8 cellular contexts compared by ENCODE assay signal in the genomic region with DNA sequence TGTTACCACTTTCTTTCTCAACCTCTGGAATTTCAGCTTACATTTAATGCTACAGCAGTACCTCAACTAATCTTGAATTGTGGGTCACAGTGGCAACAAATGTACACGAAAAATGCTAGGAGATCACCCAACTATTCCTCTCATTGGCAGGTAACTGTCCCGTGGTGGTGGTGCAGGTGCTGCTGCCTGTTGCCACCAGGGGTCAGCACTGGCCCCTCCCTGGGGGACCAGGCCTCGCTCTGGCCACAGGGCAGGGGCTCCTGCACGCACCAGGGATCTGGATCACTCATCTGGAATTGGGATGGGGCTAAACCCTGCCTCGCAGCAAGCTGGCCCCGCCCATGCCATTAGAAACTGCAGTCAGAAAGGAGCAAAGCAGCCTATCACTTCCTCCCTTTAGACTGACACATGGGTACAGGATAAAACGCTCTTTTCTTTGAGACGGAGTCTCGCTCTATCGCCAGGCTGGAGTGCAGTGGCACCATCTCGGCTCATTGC. TPM values are rescaled to one million over a fixed set of nuclear protein-coding genes. Genes with fewer than 3 reads are reported as not detected.
DNase-seq lines count a peak whose midpoint lies in the region; ATAC-seq, FAIRE-seq and TF ChIP-seq lines count a peak whose summit lies in the region.

No MANE protein-coding gene starts in this region.

- no TSS peak for BruUV-seq in OCI-LY7 (replicated peaks; lab: Mats Ljungman, UMichigan)

- H4K20me1 ChIP-seq in OCI-LY7 (ENCODE audit: insufficient read depth, low read length) = no peaks in the 10 kb centered on the region

- H3K4me2 ChIP-seq in OCI-LY7 (ENCODE audit: low read length) = no peak overlapping the region

- ATAC-seq in HG03097 (IDR thresholded peaks at IDR 0.05; ENCODE audit: low FRiP score, unreplicated experiment) (no peak), HG03565 (IDR thresholded peaks at IDR 0.05; ENCODE audit: unreplicated experiment) (no peak)

- H3K9me3 ChIP-seq in OCI-LY7 (ENCODE audit: low read length) = no peaks in the 10 kb centered on the region

- H3K4me1 ChIP-seq in OCI-LY7 (ENCODE audit: insufficient read depth, low read length, poor library complexity, severe bottlenecking) = peaks cover 27% of the 10 kb centered on the region

- no peaks in the 10 kb centered on the region for H3K9me2 ChIP-seq in OCI-LY7 (ENCODE audit: insufficient read depth, low read length)

- peaks cover 18% of the 10 kb centered on the region; the same call in 1 of the 2 replicates for H3K36me3 ChIP-seq in OCI-LY7 (ENCODE audit: insufficient read depth, low read length)

- TF ChIP-seq POLR2A in GM12891 (IDR thresholded peaks at IDR 0.05; ENCODE audit: low read depth, low read length) = no peak

- CTCF ChIA-PET in AG04449 (lab: Yijun Ruan, JAX) (interaction anchor here (0.6 to 5.3 kb wide), 34 partner anchors 8 to 470 kb away, joined by 3 to 60 read pairs (median 4); partner anchors contain the start of genes ATP5MGL and CYB5R3), OCI-LY7 (lab: Charles Lee; ENCODE audit: unreplicated experiment) (interaction anchor here (1.7 kb wide), 1 partner anchor 198 kb away, joined by 6 read pairs; no protein-coding TSS in a partner anchor)

- H3K79me2 ChIP-seq in OCI-LY7 (ENCODE audit: insufficient read depth, low read depth, low read length) = no peaks in the 10 kb centered on the region

- intact Hi-C loops in OCI-LY7 (cut with micrococcal nuclease; ENCODE audit: unreplicated experiment) = loop anchor here (1.0 to 5.0 kb wide), 4 partner anchors 27 to 199 kb away; partner anchors contain the start of gene CYB5R3
- intact Hi-C loops in posterior vena cava (cut with DNase I) = no loop called here

- H2AFZ ChIP-seq in OCI-LY7 (ENCODE audit: low read length) = no peak overlapping the region

- peak; percentile 97 for TF ChIP-seq CTCF in AG04449 (IDR thresholded peaks at IDR 0.05; ENCODE audit: insufficient read depth, low read length, missing control alignments)
- peak; percentile 96 for TF ChIP-seq CTCF in OCI-LY7 (conservative IDR thresholded peaks at IDR 0.05; ENCODE audit: low read length)
- peak; percentile 86 for TF ChIP-seq CTCF in foreskin fibroblast (IDR thresholded peaks at IDR 0.05; ENCODE audit: low read depth, low read length)

- FAIRE-seq in GM12891 (lab: Jason Lieb, UNC) = peak; percentile 89

- H3K4me3 ChIP-seq in AG04449 (ENCODE audit: low read depth, low read length) (no peak overlapping the region), OCI-LY7 (ENCODE audit: low read depth, low read length, poor library complexity, severe bottlenecking) (no peak overlapping the region), foreskin fibroblast (ENCODE audit: low read depth in 1 of 2, low read length in 2 of 2) (no peak overlapping the region)

- no peak overlapping the region for H3K27ac ChIP-seq in OCI-LY7 (ENCODE audit: low read depth, low read length, poor library complexity, severe bottlenecking)

- DNase-seq in AG04449 (ENCODE audit: low read depth, low spot score) (no peak), GM12891 (ENCODE audit: insufficient read length, low spot score) (peak; percentile 88), OCI-LY7 (ENCODE audit: low spot score) (peak; percentile 73), foreskin fibroblast (peak; percentile 74 to 92), posterior vena cava (ENCODE audit: low spot score) (peak; percentile 88)
- DNase-seq in activated T-helper 9 cell treated with anti-CD3 and anti-CD28 coated beads, Interleukin-2, amount 50 U/mL, for 16 hours (ENCODE audit: low read depth) = peak; percentile 33

- POLR2A ChIA-PET in AG04449 (lab: Yijun Ruan, JAX) = interaction anchor here (0.7 to 1.4 kb wide), 4 partner anchors 14 to 28 kb away, joined by 3 to 5 read pairs (median 3); partner anchors contain the start of gene CYB5R3
- POLR2A ChIA-PET in OCI-LY7 (lab: Charles Lee) = interaction anchor here (1.1 kb wide), 1 partner anchor 196 kb away, joined by 4 read pairs; no protein-coding TSS in a partner anchor

TF ChIP-seq in GM12891, 5 proteins besides CTCF, POLR2A, EP300 and RAD21:
- TF ChIP-seq POU2F2 (IDR thresholded peaks at IDR 0.05; ENCODE audit: low read depth, low read length) = no peak
- TF ChIP-seq TAF1 (IDR thresholded peaks at IDR 0.05; ENCODE audit: low read depth, low read length) = no peak
- TF ChIP-seq PAX5 (IDR thresholded peaks at IDR 0.05; ENCODE audit: insufficient read depth, low read length, severe bottlenecking) = no peak
- peak; percentile 20; the same call in 1 of the 2 replicates for TF ChIP-seq SPI1 (IDR thresholded peaks at IDR 0.05; ENCODE audit: low read depth, low read length)
- TF ChIP-seq POLR2AphosphoS5 (IDR thresholded peaks at IDR 0.05; ENCODE audit: low read depth, low read length) = no peak; the same call in 1 of the 2 replicates

RNA-seq across cellular contexts. Expression of gene POLDIP3, which starts 6.9 kb away (rescaled TPM):
- polyA plus RNA-seq in GM12891 (2012; ENCODE audit: low read depth, missing spikeins) = 40.1 TPM
- 52.7 and 70.7 TPM in 2 replicates for total RNA-seq in OCI-LY7 (2014; rRNA removed; shearing (Covaris generic))
- total RNA-seq in OCI-LY7 (2022) (73.5 and 74.1 TPM in 2 replicates), posterior vena cava (10 to 100 TPM; 42.8 to 47.5 TPM)

RNA-seq across cellular contexts. Expression of gene ATP5MGL, which starts 18.8 kb away (rescaled TPM):
- not detected for polyA plus RNA-seq in GM12891 (2012; ENCODE audit: low read depth, missing spikeins)
- total RNA-seq in OCI-LY7 (2014; rRNA removed; shearing (Covaris generic)) = 0.92 and 0.93 TPM in 2 replicates
- total RNA-seq in OCI-LY7 (2022) (1.1 and 1.8 TPM in 2 replicates), posterior vena cava (1 to 10 TPM in 1 of 2 donors, under 1 TPM in 1; 0.56 to 2.0 TPM)

RNA-seq across cellular contexts. Expression of gene CYB5R3, which starts 27.6 kb away (rescaled TPM):
- polyA plus RNA-seq in GM12891 (2012; ENCODE audit: low read depth, missing spikeins) = 87.7 TPM
- 28.5 and 38.0 TPM in 2 replicates for total RNA-seq in OCI-LY7 (2014; rRNA removed; shearing (Covaris generic))
- total RNA-seq in OCI-LY7 (2022) (68.9 and 74.7 TPM in 2 replicates), posterior vena cava (100 to 1,000 TPM; 443 to 468 TPM)

Comparison
In these comparisons a context has a peak if more than half of its experiments do, and no peak if none do; other contexts are left out.
1. RNA of gene CYB5R3, which starts 27.6 kb away (total RNA-seq): 443 to 468 TPM in posterior vena cava; 28.5 to 74.7 TPM in OCI-LY7; every median in the first group is over 4 times any median in the second.
2. Peak in every context shown above with its lines, with median percentiles within 50 percentile points of each other: CTCF ChIP-seq.